In genomic region chr11:67421421-67422031, GRCh38 we compare ENCODE assay signal across 8 cellular contexts. TPM values are rescaled to one million over a fixed set of nuclear protein-coding genes. Genes with fewer than 3 reads are reported as not detected.
DNase-seq lines count a peak whose midpoint lies in the region; ATAC-seq, FAIRE-seq and TF ChIP-seq lines count a peak whose summit lies in the region.

No MANE protein-coding gene starts in this region.

- in situ Hi-C loops in HAP-1 (cut with MboI; ENCODE audit: low sequenced_read_pairs): no loop called here

- no peak for FAIRE-seq in astrocyte (lab: Jason Lieb, UNC)
- no peak for FAIRE-seq in small intestine (lab: Jason Lieb, UNC)

- no peaks in the 10 kb centered on the region for H4K20me1 ChIP-seq in astrocyte (ENCODE audit: insufficient read depth, low read length)

- H3K4me1 ChIP-seq in HAP-1: peaks cover 7% of the 10 kb centered on the region
- H3K4me1 ChIP-seq in astrocyte (ENCODE audit: insufficient read depth, low read length): peaks cover 8% of the 10 kb centered on the region
- peaks cover 18% of the 10 kb centered on the region for H3K4me1 ChIP-seq in mucosa of descending colon (ENCODE audit: low read depth)
- no peaks in the 10 kb centered on the region for H3K4me1 ChIP-seq in small intestine (ENCODE audit: control insufficient read depth in 2 of 2, insufficient read depth in 1 of 2, low read depth in 1 of 2, low read length in 1 of 2)

- H3K9ac ChIP-seq in astrocyte (ENCODE audit: low read length): no peak overlapping the region

- H3K4me2 ChIP-seq in astrocyte (ENCODE audit: low read length): peak overlapping the region; percentile 94

- peak overlapping the region; percentile 34 for H3K27ac Mint-ChIP-seq in astrocyte (ENCODE audit: unreplicated experiment)

- WGBS in small intestine, 3 donors: 56 to 69% (median 64%) methylated on average over 23 of the region's 23 CpGs

- intact Hi-C loops in mucosa of descending colon (cut with DNase I, micrococcal nuclease): no loop called here

- H3K9me3 ChIP-seq in HAP-1: no peaks in the 10 kb centered on the region
- H3K9me3 ChIP-seq in astrocyte (ENCODE audit: insufficient read depth, low read depth, low read length): no peaks in the 10 kb centered on the region
- no peaks in the 10 kb centered on the region for H3K9me3 ChIP-seq in mucosa of descending colon
- H3K9me3 ChIP-seq in small intestine (ENCODE audit: control insufficient read depth, low read depth): no peaks in the 10 kb centered on the region

- no peaks in the 10 kb centered on the region for H3K27me3 ChIP-seq in HAP-1 (ENCODE audit: low read depth)
- no peaks in the 10 kb centered on the region for H3K27me3 ChIP-seq in astrocyte (ENCODE audit: insufficient read depth, low read length)
- no peaks in the 10 kb centered on the region for H3K27me3 ChIP-seq in small intestine (ENCODE audit: control insufficient read depth in 2 of 2, insufficient read depth in 2 of 2, low read length in 2 of 2)

- ATAC-seq in mucosa of descending colon: peak; percentile 8

- DNase-seq in HAP-1 (ENCODE audit: low spot score in 2 of 2) (no peak), astrocyte (ENCODE audit: low read depth) (no peak), mucosa of descending colon (no peak), NOMO-1 (lab: John Stamatoyannopoulos, UW; ENCODE audit: unreplicated experiment in 2 of 2) (no peak), midbrain (lab: John Stamatoyannopoulos, UW) (no peak), NCI-H1694 (lab: John Stamatoyannopoulos, UW) (no peak), small intestine (no peak)

- no peak for TF ChIP-seq CTCF in 22Rv1 (IDR thresholded peaks at IDR 0.05)
- no peak for TF ChIP-seq CTCF in astrocyte (IDR thresholded peaks at IDR 0.05; ENCODE audit: insufficient read depth, low read depth, low read length)
- TF ChIP-seq CTCF in mucosa of descending colon (IDR thresholded peaks at IDR 0.05): no peak

- H3K36me3 Mint-ChIP-seq in astrocyte (ENCODE audit: low read depth, unreplicated experiment): peaks cover 2% of the 10 kb centered on the region

- peak overlapping the region; percentile 29 for H3K4me3 ChIP-seq in HAP-1
- H3K4me3 ChIP-seq in astrocyte (ENCODE audit: insufficient read depth, low read depth, low read length): peak overlapping the region; percentile 11
- H3K4me3 ChIP-seq in mucosa of descending colon: no peak overlapping the region
- H3K4me3 ChIP-seq in small intestine (ENCODE audit: low read depth in 1 of 2, low read length in 2 of 2): no peak overlapping the region

- peak overlapping the region; percentile 73 for H3K4me3 Mint-ChIP-seq in astrocyte (ENCODE audit: unreplicated experiment)

- peak overlapping the region; percentile 54 for H2AFZ ChIP-seq in astrocyte (ENCODE audit: low read depth, low read length)

- H3K79me2 ChIP-seq in astrocyte (ENCODE audit: insufficient read depth, low read length): no peaks in the 10 kb centered on the region

- H3K27me3 Mint-ChIP-seq in astrocyte (ENCODE audit: low read depth, unreplicated experiment): peaks cover 13% of the 10 kb centered on the region

- peaks cover under 1% of the 10 kb centered on the region for H3K4me1 Mint-ChIP-seq in astrocyte (ENCODE audit: low read depth, unreplicated experiment)

- H3K36me3 ChIP-seq in HAP-1 (replicated peaks): no peaks in the 10 kb centered on the region
- H3K36me3 ChIP-seq in astrocyte (ENCODE audit: insufficient read depth, low read length): no peaks in the 10 kb centered on the region
- peaks cover 3% of the 10 kb centered on the region for H3K36me3 ChIP-seq in mucosa of descending colon (ENCODE audit: low read depth)
- H3K36me3 ChIP-seq in small intestine (ENCODE audit: control insufficient read depth in 2 of 2, insufficient read depth in 2 of 2, low read length in 2 of 2): no peaks in the 10 kb centered on the region

- H3K27ac ChIP-seq in 22Rv1 (peak overlapping the region; percentile 86), astrocyte (ENCODE audit: low read depth, low read length) (no peak overlapping the region), small intestine (ENCODE audit: low read depth in 1 of 2, low read length in 1 of 2) (peak overlapping the region in 1 of 2 donors; percentile 46)

- no peaks in the 10 kb centered on the region for H3K9me3 Mint-ChIP-seq in astrocyte (ENCODE audit: unreplicated experiment)

RNA-seq across cellular contexts. Expression of gene CARNS1, which starts 6.0 kb away (rescaled TPM):
- total RNA-seq in astrocyte: 0.10 and 0.23 TPM in 2 replicates
- total RNA-seq in mucosa of descending colon: under 1 TPM; 0.26 to 0.89 (median 0.70) TPM
- polyA plus RNA-seq in small intestine: under 1 TPM in 1 of 3 donors, not detected in 2; 0.40 TPM

RNA-seq across cellular contexts. Expression of gene RPS6KB2, which starts 6.8 kb away (rescaled TPM):
- total RNA-seq in astrocyte (52.9 and 57.0 TPM in 2 replicates), mucosa of descending colon (10 to 100 TPM; 43.1 to 51.6 (median 45.4) TPM)
- polyA plus RNA-seq in small intestine: 10 to 100 TPM; 71.0 to 88.1 (median 77.6) TPM

RNA-seq across cellular contexts. Expression of gene PTPRCAP, which starts 16.0 kb away (rescaled TPM):
- total RNA-seq in astrocyte: 1.7 and 2.3 TPM in 2 replicates
- total RNA-seq in mucosa of descending colon: 10 to 100 TPM in 2 of 3 donors, 1 to 10 TPM in 1; 7.2 to 13.6 (median 10.0) TPM
- 10 to 100 TPM; 14.1 to 34.6 (median 17.7) TPM for polyA plus RNA-seq in small intestine

RNA-seq across cellular contexts. Expression of gene TBC1D10C, which starts 17.6 kb away (rescaled TPM):
- total RNA-seq in astrocyte (0.16 TPM in 1 of 2 replicates, not detected in the other), mucosa of descending colon (1 to 10 TPM; 5.0 to 8.4 (median 5.3) TPM)
- 10 to 100 TPM in 1 of 3 donors, 1 to 10 TPM in 2; 2.5 to 18.1 (median 4.4) TPM for polyA plus RNA-seq in small intestine

RNA-seq across cellular contexts. Expression of gene PPP1CA, which starts 19.9 kb away (rescaled TPM):
- 157 and 159 TPM in 2 replicates for total RNA-seq in astrocyte
- 100 to 1,000 TPM; 130 to 239 (median 209) TPM for total RNA-seq in mucosa of descending colon
- polyA plus RNA-seq in small intestine: 100 to 1,000 TPM; 165 to 211 (median 210) TPM

Comparison
In these comparisons a context has a peak if more than half of its experiments do, and no peak if none do; other contexts are left out.
1. H3K4me3 ChIP-seq: peak in HAP-1 (single experiment) and astrocyte (single experiment); none in mucosa of descending colon (single experiment) and small intestine (0 of 2).